ENCODE assay signal across 8 cellular contexts in genomic region chr15:40843885-40844542, GRCh38. TPM values are rescaled to one million over a fixed set of nuclear protein-coding genes. Genes with fewer than 3 reads are reported as not detected.
DNase-seq lines count a peak whose midpoint lies in the region; ATAC-seq and TF ChIP-seq lines count a peak whose summit lies in the region.

SPINT1 (plus strand) TSS chr15:40844048; CDS start chr15:40844555, 507 bp downstream.

- peak within 1 kb of the TSS; percentile 96 for H3K4me3 Mint-ChIP-seq in progenitor cell of endocrine pancreas (ENCODE audit: low read depth)

- H3K9me3 Mint-ChIP-seq in progenitor cell of endocrine pancreas (ENCODE audit: low read depth): no peaks in the 10 kb centered on the region

- 1% methylated on average over 38 to 70 of the region's 70 CpGs for WGBS in aorta, 2 donors

- ATAC-seq in aorta (ENCODE audit: low FRiP score) (no peak), sciatic nerve (no peak)

- peaks cover 44% of the 10 kb centered on the region for H3K79me2 ChIP-seq in MM.1S (ENCODE audit: low read length)

- TF ChIP-seq CTCF in MM.1S (IDR thresholded peaks at IDR 0.05; ENCODE audit: low read length): no peak
- no peak for TF ChIP-seq CTCF in fibroblast of villous mesenchyme (IDR thresholded peaks at IDR 0.05; ENCODE audit: insufficient read depth, low read depth, low read length)
- no peak for TF ChIP-seq CTCF in progenitor cell of endocrine pancreas (IDR thresholded peaks at IDR 0.05; ENCODE audit: unreplicated experiment)

- peaks cover under 1% of the 10 kb centered on the region for H3K36me3 ChIP-seq in BLaER1
- H3K36me3 ChIP-seq in MM.1S (replicated peaks; ENCODE audit: insufficient read depth, low read length): no peaks in the 10 kb centered on the region
- H3K36me3 ChIP-seq in aorta (ENCODE audit: control insufficient read depth in 1 of 2, insufficient read depth in 2 of 2, low read length in 1 of 2): no peaks in the 10 kb centered on the region

- H3K27ac ChIP-seq in BLaER1 (peak within 1 kb of the TSS; percentile 77), MM.1S (ENCODE audit: low read length) (no peak within 1 kb of the TSS; the same call in 1 of the 2 replicates), aorta (ENCODE audit: low read depth in 1 of 2, low read length in 2 of 2) (no peak within 1 kb of the TSS)

- H3K4me1 Mint-ChIP-seq in progenitor cell of endocrine pancreas (ENCODE audit: low read depth): peaks cover 37% of the 10 kb centered on the region

- peaks cover 10% of the 10 kb centered on the region for H3K36me3 Mint-ChIP-seq in progenitor cell of endocrine pancreas (ENCODE audit: insufficient read depth)

- H4K20me1 ChIP-seq in BLaER1 (peaks cover 30% of the 10 kb centered on the region), MM.1S (ENCODE audit: insufficient read depth, low read length) (no peaks in the 10 kb centered on the region)

- H3K27me3 Mint-ChIP-seq in progenitor cell of endocrine pancreas: no peaks in the 10 kb centered on the region

- intact Hi-C loops in aorta (cut with DNase I) (no loop called here), sciatic nerve (cut with DNase I) (no loop called here)

- peak within 1 kb of the TSS; percentile 94 for H2AFZ ChIP-seq in MM.1S (ENCODE audit: low read length)

- H3K9me2 ChIP-seq in MM.1S (replicated peaks; ENCODE audit: insufficient read depth, low read length): no peaks in the 10 kb centered on the region

- H3K27ac Mint-ChIP-seq in progenitor cell of endocrine pancreas: peak within 1 kb of the TSS; percentile 99

- DNase-seq in MM.1S (peak; percentile 47), fibroblast of villous mesenchyme (ENCODE audit: low read depth) (no peak), progenitor cell of endocrine pancreas (ENCODE audit: low spot score, unreplicated experiment) (peak; percentile 44), aorta (peak; percentile 47 to 79), GDM1 (lab: John Stamatoyannopoulos, UW) (no peak), sciatic nerve (ENCODE audit: low spot score) (no peak)
- DNase-seq in activated CD8-positive, alpha-beta memory T cell treated with anti-CD3 and anti-CD28 coated beads, Interleukin-2, amount 50 U/mL, for 48 hours: peak; percentile 86

- 0 out of 2 replicates have a peak, but pooled peaks cover 2% of the 10 kb centered on the region for H3K27me3 ChIP-seq in BLaER1
- H3K27me3 ChIP-seq in MM.1S (replicated peaks; ENCODE audit: insufficient read depth, low read length): no peaks in the 10 kb centered on the region
- H3K27me3 ChIP-seq in aorta (ENCODE audit: control insufficient read depth in 1 of 2, insufficient read depth in 2 of 2, low read length in 1 of 2): no peaks in the 10 kb centered on the region

- H3K4me1 ChIP-seq in BLaER1 (peaks cover 43% of the 10 kb centered on the region), MM.1S (ENCODE audit: low read length) (peaks cover 25% of the 10 kb centered on the region), aorta (ENCODE audit: control insufficient read depth in 1 of 2, insufficient read depth in 2 of 2, low read length in 2 of 2) (no peaks in the 10 kb centered on the region)

- H3K9me3 ChIP-seq in BLaER1 (no peaks in the 10 kb centered on the region), MM.1S (replicated peaks; ENCODE audit: insufficient read depth, low read length) (no peaks in the 10 kb centered on the region), aorta (ENCODE audit: control insufficient read depth, low read length) (no peaks in the 10 kb centered on the region)

- peak within 1 kb of the TSS; percentile 78 for H3K9ac ChIP-seq in BLaER1
- H3K9ac ChIP-seq in MM.1S (ENCODE audit: low read length): peak within 1 kb of the TSS; percentile 51; the same call in 1 of the 2 replicates

- H3K4me2 ChIP-seq in BLaER1 (peak within 1 kb of the TSS; percentile 92), MM.1S (ENCODE audit: low read depth, low read length) (peak within 1 kb of the TSS; percentile 75)

- peak within 1 kb of the TSS; percentile 93 for H3K4me3 ChIP-seq in BLaER1
- peak within 1 kb of the TSS; percentile 77 for H3K4me3 ChIP-seq in MM.1S (ENCODE audit: low read length)
- H3K4me3 ChIP-seq in fibroblast of villous mesenchyme (ENCODE audit: low read depth, low read length): peak within 1 kb of the TSS; percentile 50
- H3K4me3 ChIP-seq in aorta (ENCODE audit: low read length in 2 of 2): peak within 1 kb of the TSS in 1 of 2 donors; percentile 2

- H3F3A ChIP-seq in MM.1S (ENCODE audit: insufficient read depth, low read length): peaks cover 6% of the 10 kb centered on the region; the same call in 1 of the 2 replicates

RNA-seq across cellular contexts. Expression of gene SPINT1, which starts in this region (rescaled TPM):
- total RNA-seq in fibroblast of villous mesenchyme (0.32 and 0.43 TPM in 2 replicates), progenitor cell of endocrine pancreas (213 and 217 TPM in 2 replicates), aorta (1 to 10 TPM; 2.4 to 3.9 TPM), sciatic nerve (4.0 TPM)
- 10 to 100 TPM in 1 of 2 donors, 1 to 10 TPM in 1; 1.9 to 15.5 TPM for polyA plus RNA-seq in aorta

Comparison
In these comparisons a context has a peak if more than half of its experiments do, and no peak if none do; other contexts are left out.
1. RNA of gene SPINT1 (total RNA-seq): 213 to 217 TPM in progenitor cell of endocrine pancreas; 4.0 TPM in sciatic nerve (single experiment), 2.4 to 3.9 TPM in aorta and 0.32 to 0.43 TPM in fibroblast of villous mesenchyme; every median in the first group is over 10 times any median in the second.
2. DNase-seq: peak in MM.1S (single experiment), activated CD8-positive, alpha-beta memory T cell treated with anti-CD3 and anti-CD28 coated beads, Interleukin-2, amount 50 U/mL, for 48 hours (single experiment), progenitor cell of endocrine pancreas (single experiment) and aorta (2 of 2); none in fibroblast of villous mesenchyme (single experiment), GDM1 (single experiment) and sciatic nerve (single experiment).